ENCODE assay signal across 18 cellular contexts in genomic region chr19:38262585-38263268, GRCh38. TPM values are rescaled to one million over a fixed set of nuclear protein-coding genes. Genes with fewer than 3 reads are reported as not detected.
A peak's percentile ranks its signal among the peaks of the same experiment; 100 is the strongest.
DNase-seq lines count a peak whose midpoint lies in the region; ATAC-seq and TF ChIP-seq lines count a peak whose summit lies in the region.
"Had no signal": no experiment of that assay in that cellular context is flagged by ENCODE, and none has a peak within 500 bp of the region (broad histone marks: within the 10 kb centered on the region; RNA-seq: fewer than 3 reads in every experiment).

No MANE protein-coding gene starts in this region.

- H3K4me1 Mint-ChIP-seq in activated CD8-positive, alpha-beta T cell treated with anti-CD3 and anti-CD28 coated beads for 36 hours (ENCODE audit: low read depth), result peaks cover 35% of the 10 kb centered on the region
- peaks cover 26% of the 10 kb centered on the region for H3K4me1 Mint-ChIP-seq in activated CD8-positive, alpha-beta T cell treated with anti-CD3 and anti-CD28 coated beads, Interleukin-2, amount 10 ng/mL, durations not matched to agents 7 days and 5 days (ENCODE audit: low read depth)

- no peak for TF ChIP-seq POLR2A in stomach (IDR thresholded peaks at IDR 0.05)

- DNase-seq in activated CD8-positive, alpha-beta T cell treated with anti-CD3 and anti-CD28 coated beads for 36 hours, result no peak
- DNase-seq in activated CD8-positive, alpha-beta T cell treated with anti-CD3 and anti-CD28 coated beads, Interleukin-2, amount 10 ng/mL, durations not matched to agents 7 days and 5 days, result no peak
- DNase-seq in PC-9 (peak; percentile 21 to 72), epithelial cell of prostate (ENCODE audit: low read depth, low spot score) (no peak), stomach (no peak), iPS-NIHi11 (ENCODE audit: low spot score) (no peak), NCI-H748 (lab: John Stamatoyannopoulos, UW; ENCODE audit: unreplicated experiment) (no peak), A172 (ENCODE audit: low spot score) (no peak)
- DNase-seq: activated CD4-positive, alpha-beta T cell treated with anti-CD3 and anti-CD28 coated beads for 1 hour; DMS153; Kasumi-1; NCI-H526 treated with DMSO at 0.1 percent for 48 hours; stimulated activated CD4-positive, alpha-beta T cell treated with anti-CD3 and anti-CD28 coated beads, Interleukin-2, amount 100 ng/mL, for 48 hours; T-cell; uterus had no signal

- H3K36me3 Mint-ChIP-seq in activated CD8-positive, alpha-beta T cell treated with anti-CD3 and anti-CD28 coated beads for 36 hours (ENCODE audit: low read depth), result no peaks in the 10 kb centered on the region
- H3K36me3 Mint-ChIP-seq in activated CD8-positive, alpha-beta T cell treated with anti-CD3 and anti-CD28 coated beads, Interleukin-2, amount 10 ng/mL, durations not matched to agents 7 days and 5 days (ENCODE audit: low read depth), result no peaks in the 10 kb centered on the region
- H3K36me3 Mint-ChIP-seq: natural killer cell treated with Interleukin-12 subunit alpha and Interleukin-12 subunit beta and Interleukin-15 and Interleukin-18, amount 100 ng/mL, for 72 hours; T-cell had no signal

- intact Hi-C loops in activated CD8-positive, alpha-beta T cell treated with anti-CD3 and anti-CD28 coated beads for 36 hours (cut with micrococcal nuclease), result loop anchor here (10.0 kb wide), 1 partner anchor 52 kb away; the partner anchor contains the start of genes KCNK6 and YIF1B
- intact Hi-C loops in PC-9 (cut with micrococcal nuclease; ENCODE audit: unreplicated experiment), result no loop called here
- intact Hi-C loops in stomach (cut with DNase I; ENCODE audit: low total_unique reads), result no loop called here

- H3K4me2 ChIP-seq in PC-9, result peak overlapping the region; percentile 79

- 62 to 78% (median 72%) methylated on average over 7 of the region's 7 CpGs for WGBS in stomach, 5 donors

- no peaks in the 10 kb centered on the region for H3K9me2 ChIP-seq in PC-9 (ENCODE audit: insufficient read depth)

- peak overlapping the region; percentile 97 for H3K27ac Mint-ChIP-seq in activated CD8-positive, alpha-beta T cell treated with anti-CD3 and anti-CD28 coated beads for 36 hours
- H3K27ac Mint-ChIP-seq in activated CD8-positive, alpha-beta T cell treated with anti-CD3 and anti-CD28 coated beads, Interleukin-2, amount 10 ng/mL, durations not matched to agents 7 days and 5 days, result no peak overlapping the region

- H3K9me3 Mint-ChIP-seq in activated CD8-positive, alpha-beta T cell treated with anti-CD3 and anti-CD28 coated beads for 36 hours, result no peaks in the 10 kb centered on the region
- no peaks in the 10 kb centered on the region for H3K9me3 Mint-ChIP-seq in activated CD8-positive, alpha-beta T cell treated with anti-CD3 and anti-CD28 coated beads, Interleukin-2, amount 10 ng/mL, durations not matched to agents 7 days and 5 days (ENCODE audit: insufficient read depth)
- H3K9me3 Mint-ChIP-seq: natural killer cell treated with Interleukin-12 subunit alpha and Interleukin-12 subunit beta and Interleukin-15 and Interleukin-18, amount 100 ng/mL, for 72 hours; T-cell had no signal

- H3K9me3 ChIP-seq in PC-9 (ENCODE audit: insufficient read depth, low read depth), result no peaks in the 10 kb centered on the region
- no peaks in the 10 kb centered on the region for H3K9me3 ChIP-seq in stomach
- H3K9me3 ChIP-seq: uterus had no signal

- peak overlapping the region; percentile 94 for H3K27ac ChIP-seq in PC-9
- peak overlapping the region; percentile 97 for H3K27ac ChIP-seq in epithelial cell of prostate
- H3K27ac ChIP-seq in stomach, result peak overlapping the region; percentile 46 to 95 (median 88)
- H3K27ac ChIP-seq: uterus had no signal

- H3K27me3 Mint-ChIP-seq in activated CD8-positive, alpha-beta T cell treated with anti-CD3 and anti-CD28 coated beads for 36 hours, result peaks cover 5% of the 10 kb centered on the region
- no peaks in the 10 kb centered on the region for H3K27me3 Mint-ChIP-seq in activated CD8-positive, alpha-beta T cell treated with anti-CD3 and anti-CD28 coated beads, Interleukin-2, amount 10 ng/mL, durations not matched to agents 7 days and 5 days (ENCODE audit: low read depth)

- peak overlapping the region; percentile 16 for H3K4me3 Mint-ChIP-seq in activated CD8-positive, alpha-beta T cell treated with anti-CD3 and anti-CD28 coated beads for 36 hours
- H3K4me3 Mint-ChIP-seq in activated CD8-positive, alpha-beta T cell treated with anti-CD3 and anti-CD28 coated beads, Interleukin-2, amount 10 ng/mL, durations not matched to agents 7 days and 5 days, result no peak overlapping the region

- peaks cover 47% of the 10 kb centered on the region for H3F3A ChIP-seq in PC-9 (ENCODE audit: insufficient read depth, low read depth)

- no peak for TF ChIP-seq EP300 in stomach (IDR thresholded peaks at IDR 0.05)

- H2AFZ ChIP-seq in PC-9, result no peak overlapping the region

- peaks cover 23% of the 10 kb centered on the region for H3K4me1 ChIP-seq in PC-9 (replicated peaks; ENCODE audit: insufficient read depth)
- peaks cover 21 to 45% (median 36%) of the 10 kb centered on the region in 4 donors for H3K4me1 ChIP-seq in stomach
- H3K4me1 ChIP-seq: uterus had no signal

- TF ChIP-seq CTCF in activated CD8-positive, alpha-beta T cell treated with anti-CD3 and anti-CD28 coated beads for 36 hours (IDR thresholded peaks at IDR 0.05), result no peak
- TF ChIP-seq CTCF in PC-9 (conservative IDR thresholded peaks at IDR 0.05) (no peak), stomach (IDR thresholded peaks at IDR 0.05) (no peak)

- H3K36me3 ChIP-seq in PC-9 (ENCODE audit: low read depth), result 0 out of 2 replicates have a peak, but pooled peaks cover 8% of the 10 kb centered on the region
- H3K36me3 ChIP-seq in stomach, result no peaks in the 10 kb centered on the region
- H3K36me3 ChIP-seq: uterus had no signal

- POLR2A ChIA-PET in activated CD8-positive, alpha-beta T cell treated with anti-CD3 and anti-CD28 coated beads for 36 hours (lab: Charles Lee), result no interaction called here
- POLR2A ChIA-PET in activated CD8-positive, alpha-beta T cell treated with anti-CD3 and anti-CD28 coated beads, Interleukin-2, amount 10 ng/mL, durations not matched to agents 7 days and 5 days (lab: Charles Lee), result no interaction called here
- POLR2A ChIA-PET in PC-9 (lab: Charles Lee; ENCODE audit: unreplicated experiment), result no interaction called here

- H3K4me3 ChIP-seq in PC-9 (no peak overlapping the region), stomach (no peak overlapping the region)
- H3K4me3 ChIP-seq: uterus had no signal

- ATAC-seq in activated CD8-positive, alpha-beta T cell treated with anti-CD3 and anti-CD28 coated beads for 36 hours, result no peak
- no peak for ATAC-seq in activated CD8-positive, alpha-beta T cell treated with anti-CD3 and anti-CD28 coated beads, Interleukin-2, amount 10 ng/mL, durations not matched to agents 7 days and 5 days
- ATAC-seq: right cardiac atrium, T-cell had no signal

- H3K27me3 ChIP-seq in PC-9 (ENCODE audit: insufficient read depth, low read depth) (no peaks in the 10 kb centered on the region), stomach (peaks cover 0 to 12% (median 0%) of the 10 kb centered on the region in 3 donors)
- H3K27me3 ChIP-seq: uterus had no signal

- CTCF ChIA-PET in activated CD8-positive, alpha-beta T cell treated with anti-CD3 and anti-CD28 coated beads for 36 hours (lab: Charles Lee), result interaction anchor here (5.3 kb wide), 1 partner anchor 18 kb away, joined by 30 read pairs; no protein-coding TSS in a partner anchor
- CTCF ChIA-PET in activated CD8-positive, alpha-beta T cell treated with anti-CD3 and anti-CD28 coated beads, Interleukin-2, amount 10 ng/mL, durations not matched to agents 7 days and 5 days (lab: Charles Lee), result no interaction called here
- CTCF ChIA-PET in PC-9 (lab: Charles Lee), result no interaction called here

- H3K79me2 ChIP-seq in PC-9 (ENCODE audit: low read depth), result peaks cover 33% of the 10 kb centered on the region

- H4K20me1 ChIP-seq in PC-9 (ENCODE audit: insufficient read depth), result peaks cover 21% of the 10 kb centered on the region

- no TSS peak for BruUV-seq in PC-9 (replicated peaks; lab: Mats Ljungman, UMichigan)

RNA-seq across cellular contexts. Expression of gene SPINT2, which starts 1.6 kb away (rescaled TPM):
- total RNA-seq in activated CD8-positive, alpha-beta T cell treated with anti-CD3 and anti-CD28 coated beads for 36 hours, result 10 to 100 TPM; 56.2 to 68.4 TPM
- total RNA-seq in activated CD8-positive, alpha-beta T cell treated with anti-CD3 and anti-CD28 coated beads, Interleukin-2, amount 10 ng/mL, durations not matched to agents 7 days and 5 days, result 10 to 100 TPM; 31.5 to 35.1 TPM
- total RNA-seq in PC-9 (2021), result 1,019 and 1,161 TPM in 2 replicates
- total RNA-seq in stomach, result 1,000 to 10,000 TPM in 1 of 5 donors, 100 to 1,000 TPM in 2, 10 to 100 TPM in 2; 29.8 to 1,508 (median 255) TPM
- 100 to 1,000 TPM in 2 of 3 donors, 10 to 100 TPM in 1; 54.5 to 255 (median 184) TPM for polyA plus RNA-seq in stomach
- total RNA-seq in A172 (2014; rRNA removed; shearing (Covaris generic)), result 0.41 and 0.60 TPM in 2 replicates

RNA-seq across cellular contexts. Expression of gene PPP1R14A, which starts 6.6 kb away (rescaled TPM):
- total RNA-seq in activated CD8-positive, alpha-beta T cell treated with anti-CD3 and anti-CD28 coated beads for 36 hours, result 1 to 10 TPM in 1 of 2 experiments, under 1 TPM in 1; 0.60 to 1.5 TPM
- not detected for total RNA-seq in activated CD8-positive, alpha-beta T cell treated with anti-CD3 and anti-CD28 coated beads, Interleukin-2, amount 10 ng/mL, durations not matched to agents 7 days and 5 days
- total RNA-seq in PC-9 (2021) (not detected in 2 replicates), stomach (100 to 1,000 TPM in 1 of 5 donors, 10 to 100 TPM in 3, 1 to 10 TPM in 1; 8.8 to 197 (median 31.6) TPM)
- polyA plus RNA-seq in stomach, result 100 to 1,000 TPM in 1 of 3 donors, 10 to 100 TPM in 2; 53.2 to 138 (median 54.9) TPM
- total RNA-seq in A172 (2014; rRNA removed; shearing (Covaris generic)), result not detected in 2 replicates
- total RNA-seq: natural killer cell treated with Interleukin-12 subunit alpha and Interleukin-12 subunit beta and Interleukin-15 and Interleukin-18, amount 100 ng/mL, for 72 hours had no signal

RNA-seq across cellular contexts. Expression of gene DPF1, which starts 38.7 kb away (rescaled TPM):
- total RNA-seq in activated CD8-positive, alpha-beta T cell treated with anti-CD3 and anti-CD28 coated beads for 36 hours, result 1 to 10 TPM in 1 of 2 experiments, under 1 TPM in 1; 0.47 to 1.0 TPM
- total RNA-seq in activated CD8-positive, alpha-beta T cell treated with anti-CD3 and anti-CD28 coated beads, Interleukin-2, amount 10 ng/mL, durations not matched to agents 7 days and 5 days, result under 1 TPM; 0.16 to 0.29 TPM
- total RNA-seq in PC-9 (2021), result 0.81 and 1.1 TPM in 2 replicates
- total RNA-seq in stomach, result not detected
- polyA plus RNA-seq in stomach, result under 1 TPM in 2 of 3 donors, not detected in 1; 0.12 to 0.43 TPM
- total RNA-seq in A172 (2014; rRNA removed; shearing (Covaris generic)), result 6.4 and 19.2 TPM in 2 replicates
- total RNA-seq: liver, T-cell had no signal
- polyA plus RNA-seq: liver had no signal

RNA-seq across cellular contexts. Expression of gene C19orf33, which starts 41.3 kb away (rescaled TPM):
- not detected for total RNA-seq in activated CD8-positive, alpha-beta T cell treated with anti-CD3 and anti-CD28 coated beads for 36 hours
- total RNA-seq in activated CD8-positive, alpha-beta T cell treated with anti-CD3 and anti-CD28 coated beads, Interleukin-2, amount 10 ng/mL, durations not matched to agents 7 days and 5 days, result not detected
- total RNA-seq in PC-9 (2021) (100 and 150 TPM in 2 replicates), stomach (100 to 1,000 TPM in 3 of 5 donors, 10 to 100 TPM in 2; 33.5 to 287 (median 171) TPM)
- polyA plus RNA-seq in stomach, result 1,000 to 10,000 TPM in 2 of 3 donors, 100 to 1,000 TPM in 1; 388 to 1,069 (median 1,022) TPM
- 220 and 316 TPM in 2 replicates for total RNA-seq in A172 (2014; rRNA removed; shearing (Covaris generic))
- total RNA-seq: natural killer cell treated with Interleukin-12 subunit alpha and Interleukin-12 subunit beta and Interleukin-15 and Interleukin-18, amount 100 ng/mL, for 72 hours had no signal

RNA-seq across cellular contexts. Expression of gene YIF1B, which starts 53.0 kb away (rescaled TPM):
- 10 to 100 TPM; 75.6 to 79.0 TPM for total RNA-seq in activated CD8-positive, alpha-beta T cell treated with anti-CD3 and anti-CD28 coated beads for 36 hours
- 10 to 100 TPM; 66.6 to 72.3 TPM for total RNA-seq in activated CD8-positive, alpha-beta T cell treated with anti-CD3 and anti-CD28 coated beads, Interleukin-2, amount 10 ng/mL, durations not matched to agents 7 days and 5 days
- total RNA-seq in PC-9 (2021) (33.6 and 39.8 TPM in 2 replicates), stomach (10 to 100 TPM in 2 of 5 donors, 1 to 10 TPM in 3; 4.7 to 30.4 (median 7.2) TPM)
- polyA plus RNA-seq in stomach, result 10 to 100 TPM; 18.8 to 28.0 (median 24.2) TPM
- 98.8 and 110 TPM in 2 replicates for total RNA-seq in A172 (2014; rRNA removed; shearing (Covaris generic))

Comparison
In these comparisons a context has a peak if more than half of its experiments do, and no peak if none do; other contexts are left out.
1. DNase-seq: peak in PC-9 (2 of 2); none in activated CD8-positive, alpha-beta T cell treated with anti-CD3 and anti-CD28 coated beads for 36 hours (single experiment), activated CD8-positive, alpha-beta T cell treated with anti-CD3 and anti-CD28 coated beads, Interleukin-2, amount 10 ng/mL, durations not matched to agents 7 days and 5 days (single experiment), epithelial cell of prostate (single experiment), stomach (single experiment), iPS-NIHi11 (single experiment), NCI-H748 (single experiment) and A172 (single experiment).
2. RNA of gene SPINT2, which starts 1.6 kb away (total RNA-seq): 1,019 to 1,161 TPM in PC-9, 29.8 to 1,508 TPM in stomach, 56.2 to 68.4 TPM in activated CD8-positive, alpha-beta T cell treated with anti-CD3 and anti-CD28 coated beads for 36 hours and 31.5 to 35.1 TPM in activated CD8-positive, alpha-beta T cell treated with anti-CD3 and anti-CD28 coated beads, Interleukin-2, amount 10 ng/mL, durations not matched to agents 7 days and 5 days; 0.41 to 0.60 TPM in A172; every median in the first group is over 10 times any median in the second.
3. Peak in every context shown above with its lines, with median percentiles within 50 percentile points of each other: H3K27ac ChIP-seq.